ENCODE assay signal across 31 cellular contexts in the genomic region with DNA sequence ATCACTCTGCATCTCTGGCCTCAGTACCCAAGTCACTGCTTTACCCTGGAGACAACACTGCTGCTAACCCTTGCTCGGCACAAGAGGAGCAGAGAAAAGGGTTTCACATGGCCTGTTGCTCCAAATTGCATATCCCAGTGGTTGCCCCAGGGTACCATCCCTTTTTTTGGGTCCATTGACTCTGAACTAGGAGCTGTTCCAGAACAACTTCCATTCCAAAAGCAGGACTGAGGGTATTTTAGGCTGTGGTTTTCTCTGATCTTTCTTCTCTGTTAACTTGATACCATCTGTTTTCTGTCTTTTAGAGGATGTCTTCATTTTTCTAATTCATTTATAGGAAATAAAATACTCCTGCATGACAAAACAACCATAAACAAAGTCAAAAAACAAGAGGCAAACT.
"Had no signal": no experiment of that assay in that cellular context is flagged by ENCODE, and none has a peak within 500 bp of the region (broad histone marks: within the 10 kb centered on the region; RNA-seq: fewer than 3 reads in every experiment).

No MANE protein-coding gene starts in this region.

- DNase-seq: activated B cell treated with CpG ODN at 0.5 μM for 24 hours; activated CD4-positive, alpha-beta T cell treated with anti-CD3 and anti-CD28 coated beads for 48 hours; activated CD4-positive, alpha-beta T cell treated with anti-CD3 and anti-CD28 coated beads, Interleukin-2, amount 50 U/mL, for 1 hour; activated CD4-positive, alpha-beta T cell treated with anti-CD3 and anti-CD28 coated beads, Interleukin-2, amount 50 U/mL, for 48 hours; activated CD8-positive, alpha-beta memory T cell treated with anti-CD3 and anti-CD28 coated beads for 24 hours; activated CD8-positive, alpha-beta T cell treated with anti-CD3 and anti-CD28 coated beads for 36 hours; activated effector memory CD4-positive, alpha-beta T cell treated with Interleukin-2 at 50 U/mL for 16 hours; activated gamma-delta T cell treated with Interleukin-2 at 50 U/mL for 16 hours; activated naive CD4-positive, alpha-beta T cell treated with anti-CD3 and anti-CD28 coated beads, Interleukin-2, amount 50 U/mL, for 16 hours; activated naive CD4-positive, alpha-beta T cell treated with Interleukin-2 at 50 U/mL for 16 hours; activated T-cell treated with anti-CD3 and anti-CD28 coated beads, Interleukin-2, amount 50 U/mL, for 4 hours; adrenal gland; amygdala; aorta; body of pancreas; caudate nucleus; colonic mucosa; dermis blood vessel endothelial cell; effector CD4-positive, alpha-beta T cell; effector memory CD8-positive, alpha-beta T cell; erythroblast; foreskin fibroblast; head of caudate nucleus; T-helper 1 cell; T-helper 17 cell; T1000; WERI-Rb-1 had no signal

- H3K27ac ChIP-seq: adrenal gland, body of pancreas, colonic mucosa, esophagus muscularis mucosa, WERI-Rb-1 had no signal

- H3K9me3 ChIP-seq: adrenal gland, body of pancreas, colonic mucosa, esophagus muscularis mucosa had no signal

- H3K27me3 ChIP-seq: adrenal gland, body of pancreas, colonic mucosa, esophagus muscularis mucosa had no signal

- H3K36me3 ChIP-seq: adrenal gland, colonic mucosa, esophagus muscularis mucosa, WERI-Rb-1 had no signal

- FAIRE-seq: frontal cortex had no signal

- ATAC-seq: activated CD4-positive, CD25-positive, alpha-beta regulatory T cell treated with anti-CD3 and anti-CD28 coated beads, Interleukin-2, amount 50 U/mL, for 24 hours; activated CD8-positive, alpha-beta T cell treated with anti-CD3 and anti-CD28 coated beads for 36 hours; activated T-cell treated with anti-CD3 and anti-CD28 coated beads, Interleukin-2, amount 50 U/mL, for 4 hours; activated T-helper 17 cell treated with anti-CD3 and anti-CD28 coated beads, Interleukin-2, amount 50 U/mL, for 72 hours; body of pancreas; effector memory CD8-positive, alpha-beta T cell; T-helper 17 cell had no signal

- H3K4me3 ChIP-seq: adrenal gland, body of pancreas, colonic mucosa, esophagus muscularis mucosa had no signal

- H3K4me1 ChIP-seq: adrenal gland, body of pancreas, colonic mucosa, esophagus muscularis mucosa had no signal
